Comparison of ENCODE assay signal across 19 cellular contexts in the genomic region with DNA sequence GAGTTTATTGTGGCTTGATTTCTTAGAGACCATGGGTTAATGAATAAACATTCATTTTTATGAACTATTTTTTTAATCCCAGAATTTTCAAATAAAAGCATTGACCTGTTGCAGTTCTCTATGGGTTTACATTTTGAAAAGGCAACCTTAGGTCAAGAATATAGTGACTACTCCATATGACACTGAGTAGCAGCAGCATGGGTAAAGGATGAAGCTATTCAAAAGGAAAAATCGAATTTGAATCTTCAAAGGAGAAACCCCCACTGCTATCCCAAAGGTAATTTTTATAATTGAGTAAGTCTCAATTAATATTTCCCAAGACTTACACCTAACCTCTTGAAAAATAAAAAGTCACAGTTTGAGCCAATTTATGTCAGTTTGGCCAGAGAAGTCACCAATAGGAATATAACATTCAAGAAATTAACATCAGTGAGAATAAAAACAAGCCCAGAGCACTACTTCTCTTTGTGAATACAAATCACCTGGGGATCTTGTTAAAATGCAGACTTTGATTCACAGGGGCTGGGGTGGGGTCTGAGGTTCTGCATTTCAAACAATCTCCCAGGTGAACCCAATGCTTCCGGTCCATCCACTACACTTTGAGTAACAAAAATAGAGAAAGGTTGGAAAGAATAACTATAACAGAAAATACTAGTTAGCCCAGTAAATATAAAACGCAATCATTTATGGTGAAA.
"Had no signal": no experiment of that assay in that cellular context is flagged by ENCODE, and none has a peak within 500 bp of the region (broad histone marks: within the 10 kb centered on the region; RNA-seq: fewer than 3 reads in every experiment).

No MANE protein-coding gene starts in this region.

- H3K4me1 ChIP-seq: lower lobe of right lung, pancreas, right atrium auricular region, stomach, testis, tibial artery had no signal

- H3K9me3 ChIP-seq: lower lobe of right lung, mucosa of descending colon, neutrophil, pancreas, right atrium auricular region, sigmoid colon, stomach, testis, tibial artery had no signal

- H3K36me3 ChIP-seq: neutrophil had no signal

- H3K27me3 ChIP-seq: neutrophil, pancreas, right atrium auricular region, sigmoid colon, stomach, testis, tibial artery had no signal

- DNase-seq: cortex of kidney; effector memory CD8-positive, alpha-beta T cell; hypothalamus; left ventricle myocardium superior; lower lobe of right lung; mucosa of descending colon; naive B cell; pancreas; sigmoid colon; stimulated activated CD4-positive, alpha-beta T cell treated with anti-CD3 and anti-CD28 coated beads, Interleukin-2, amount 100 ng/mL, for 24 hours; stimulated activated CD4-positive, alpha-beta T cell treated with anti-CD3 and anti-CD28 coated beads, Interleukin-4, amount 100 ng/mL, for 24 hours; stimulated activated naive CD4-positive, alpha-beta T cell treated with Interleukin-2 at 50 U/mL for 16 hours; stomach; testis; tibial artery had no signal

- ATAC-seq: effector memory CD8-positive, alpha-beta T cell; left ventricle myocardium superior; lower lobe of right lung; mucosa of descending colon; natural killer cell treated with Interleukin-12 subunit alpha and Interleukin-12 subunit beta and Interleukin-15 and Interleukin-18, amount 100 ng/mL, for 72 hours; pancreas; stimulated activated effector memory CD8-positive, alpha-beta T cell treated with anti-CD3 and anti-CD28 coated beads, Interleukin-12 subunit alpha, Interleukin-12 subunit beta, amount 100 ng/mL, for 72 hours had no signal

- H3K27ac ChIP-seq: lower lobe of right lung, neutrophil, pancreas, right atrium auricular region, sigmoid colon, stomach, testis, tibial artery had no signal

- H3K4me3 ChIP-seq: lower lobe of right lung, mucosa of descending colon, pancreas, right atrium auricular region, sigmoid colon, stomach, testis, tibial artery had no signal
